ENCODE assay signal across 1 cellular context in genomic region chr5:31889131-31889561, GRCh38.
TF ChIP-seq lines count a peak whose summit lies in the region.

No MANE protein-coding gene starts in this region.

TF ChIP-seq in HEK293, 187 proteins besides CTCF, POLR2A, EP300 and RAD21 (continued from another document):
- TF ChIP-seq, protein P1, sequence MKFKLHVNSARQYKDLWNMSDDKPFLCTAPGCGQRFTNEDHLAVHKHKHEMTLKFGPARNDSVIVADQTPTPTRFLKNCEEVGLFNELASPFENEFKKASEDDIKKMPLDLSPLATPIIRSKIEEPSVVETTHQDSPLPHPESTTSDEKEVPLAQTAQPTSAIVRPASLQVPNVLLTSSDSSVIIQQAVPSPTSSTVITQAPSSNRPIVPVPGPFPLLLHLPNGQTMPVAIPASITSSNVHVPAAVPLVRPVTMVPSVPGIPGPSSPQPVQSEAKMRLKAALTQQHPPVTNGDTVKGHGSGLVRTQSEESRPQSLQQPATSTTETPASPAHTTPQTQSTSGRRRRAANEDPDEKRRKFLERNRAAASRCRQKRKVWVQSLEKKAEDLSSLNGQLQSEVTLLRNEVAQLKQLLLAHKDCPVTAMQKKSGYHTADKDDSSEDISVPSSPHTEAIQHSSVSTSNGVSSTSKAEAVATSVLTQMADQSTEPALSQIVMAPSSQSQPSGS (tag by site-specific recombination; IDR thresholded peaks at IDR 0.05; ENCODE audit: low read depth): no peak
- TF ChIP-seq PRDM6 (tag by site-specific recombination; IDR thresholded peaks at IDR 0.05) (peak; percentile 70), ZNF26 (tag by site-specific recombination; IDR thresholded peaks at IDR 0.05) (no peak), OSR2 (tag by site-specific recombination; IDR thresholded peaks at IDR 0.05) (0 out of 2 replicates have a peak, but pooled peaks have one; percentile 34), SALL2 (tag by site-specific recombination; IDR thresholded peaks at IDR 0.05; ENCODE audit: borderline replicate concordance) (no peak), ZNF561 (tag by site-specific recombination; IDR thresholded peaks at IDR 0.05; ENCODE audit: borderline replicate concordance) (no peak), ZNF426 (tag by site-specific recombination; IDR thresholded peaks at IDR 0.05) (no peak), ZBTB7A (tag by site-specific recombination; IDR thresholded peaks at IDR 0.05; ENCODE audit: low read depth) (no peak), ZNF660 (tag by site-specific recombination; IDR thresholded peaks at IDR 0.05) (peak; percentile 95), GLIS1 (tag by site-specific recombination; IDR thresholded peaks at IDR 0.05) (no peak), ZNF449 (tag by site-specific recombination; IDR thresholded peaks at IDR 0.05) (peak; percentile 59; the same call in 1 of the 2 replicates), ZBTB26 (tag by site-specific recombination; optimal IDR thresholded peaks at IDR 0.05) (no peak), ZNF350 (tag by site-specific recombination; IDR thresholded peaks at IDR 0.05) (no peak), MYNN (tag by site-specific recombination; IDR thresholded peaks at IDR 0.05; ENCODE audit: borderline replicate concordance) (no peak), FEZF1 (tag by site-specific recombination; IDR thresholded peaks at IDR 0.05) (peak; percentile 55)
- TF ChIP-seq, protein P2, sequence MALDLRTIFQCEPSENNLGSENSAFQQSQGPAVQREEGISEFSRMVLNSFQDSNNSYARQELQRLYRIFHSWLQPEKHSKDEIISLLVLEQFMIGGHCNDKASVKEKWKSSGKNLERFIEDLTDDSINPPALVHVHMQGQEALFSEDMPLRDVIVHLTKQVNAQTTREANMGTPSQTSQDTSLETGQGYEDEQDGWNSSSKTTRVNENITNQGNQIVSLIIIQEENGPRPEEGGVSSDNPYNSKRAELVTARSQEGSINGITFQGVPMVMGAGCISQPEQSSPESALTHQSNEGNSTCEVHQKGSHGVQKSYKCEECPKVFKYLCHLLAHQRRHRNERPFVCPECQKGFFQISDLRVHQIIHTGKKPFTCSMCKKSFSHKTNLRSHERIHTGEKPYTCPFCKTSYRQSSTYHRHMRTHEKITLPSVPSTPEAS (tag by site-specific recombination; IDR thresholded peaks at IDR 0.05): no peak
- TF ChIP-seq, protein P3, sequence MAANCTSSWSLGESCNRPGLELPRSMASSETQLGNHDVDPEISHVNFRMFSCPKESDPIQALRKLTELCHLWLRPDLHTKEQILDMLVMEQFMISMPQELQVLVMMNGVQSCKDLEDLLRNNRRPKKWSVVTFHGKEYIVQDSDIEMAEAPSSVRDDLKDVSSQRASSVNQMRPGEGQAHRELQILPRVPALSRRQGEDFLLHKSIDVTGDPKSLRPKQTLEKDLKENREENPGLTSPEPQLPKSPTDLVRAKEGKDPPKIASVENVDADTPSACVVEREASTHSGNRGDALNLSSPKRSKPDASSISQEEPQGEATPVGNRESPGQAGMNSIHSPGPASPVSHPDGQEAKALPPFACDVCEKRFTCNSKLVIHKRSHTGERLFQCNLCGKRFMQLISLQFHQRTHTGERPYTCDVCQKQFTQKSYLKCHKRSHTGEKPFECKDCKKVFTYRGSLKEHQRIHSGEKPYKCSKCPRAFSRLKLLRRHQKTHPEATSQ (tag by site-specific recombination; IDR thresholded peaks at IDR 0.05): no peak
- TF ChIP-seq, protein P4, sequence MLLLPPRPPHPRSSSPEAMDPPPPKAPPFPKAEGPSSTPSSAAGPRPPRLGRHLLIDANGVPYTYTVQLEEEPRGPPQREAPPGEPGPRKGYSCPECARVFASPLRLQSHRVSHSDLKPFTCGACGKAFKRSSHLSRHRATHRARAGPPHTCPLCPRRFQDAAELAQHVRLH (tag by site-specific recombination; IDR thresholded peaks at IDR 0.05): no peak
- TF ChIP-seq, protein P5, sequence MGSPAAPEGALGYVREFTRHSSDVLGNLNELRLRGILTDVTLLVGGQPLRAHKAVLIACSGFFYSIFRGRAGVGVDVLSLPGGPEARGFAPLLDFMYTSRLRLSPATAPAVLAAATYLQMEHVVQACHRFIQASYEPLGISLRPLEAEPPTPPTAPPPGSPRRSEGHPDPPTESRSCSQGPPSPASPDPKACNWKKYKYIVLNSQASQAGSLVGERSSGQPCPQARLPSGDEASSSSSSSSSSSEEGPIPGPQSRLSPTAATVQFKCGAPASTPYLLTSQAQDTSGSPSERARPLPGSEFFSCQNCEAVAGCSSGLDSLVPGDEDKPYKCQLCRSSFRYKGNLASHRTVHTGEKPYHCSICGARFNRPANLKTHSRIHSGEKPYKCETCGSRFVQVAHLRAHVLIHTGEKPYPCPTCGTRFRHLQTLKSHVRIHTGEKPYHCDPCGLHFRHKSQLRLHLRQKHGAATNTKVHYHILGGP (tag by site-specific recombination; IDR thresholded peaks at IDR 0.05): no peak
- TF ChIP-seq, protein P6, sequence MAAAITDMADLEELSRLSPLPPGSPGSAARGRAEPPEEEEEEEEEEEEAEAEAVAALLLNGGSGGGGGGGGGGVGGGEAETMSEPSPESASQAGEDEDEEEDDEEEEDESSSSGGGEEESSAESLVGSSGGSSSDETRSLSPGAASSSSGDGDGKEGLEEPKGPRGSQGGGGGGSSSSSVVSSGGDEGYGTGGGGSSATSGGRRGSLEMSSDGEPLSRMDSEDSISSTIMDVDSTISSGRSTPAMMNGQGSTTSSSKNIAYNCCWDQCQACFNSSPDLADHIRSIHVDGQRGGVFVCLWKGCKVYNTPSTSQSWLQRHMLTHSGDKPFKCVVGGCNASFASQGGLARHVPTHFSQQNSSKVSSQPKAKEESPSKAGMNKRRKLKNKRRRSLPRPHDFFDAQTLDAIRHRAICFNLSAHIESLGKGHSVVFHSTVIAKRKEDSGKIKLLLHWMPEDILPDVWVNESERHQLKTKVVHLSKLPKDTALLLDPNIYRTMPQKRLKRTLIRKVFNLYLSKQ (tag by site-specific recombination; IDR thresholded peaks at IDR 0.05; ENCODE audit: borderline replicate concordance): no peak
TF ChIP-seq in HEK293: peak in this region for 5.
